Comparison of ENCODE assay signal across 8 cellular contexts in genomic region chr21:16535100-16535418, GRCh38.
DNase-seq lines count a peak whose midpoint lies in the region; ATAC-seq, FAIRE-seq and TF ChIP-seq lines count a peak whose summit lies in the region.

No MANE protein-coding gene starts in this region.

- no peaks in the 10 kb centered on the region for H3K27me3 ChIP-seq in right atrium auricular region
- no peaks in the 10 kb centered on the region for H3K27me3 ChIP-seq in stomach
- no peaks in the 10 kb centered on the region for H3K27me3 ChIP-seq in CD4-positive, alpha-beta T cell (ENCODE audit: control insufficient read depth, insufficient read depth, low read length)

- ATAC-seq in GM19452 (IDR thresholded peaks at IDR 0.05; ENCODE audit: unreplicated experiment): no peak
- no peak for ATAC-seq in CD4-positive, alpha-beta T cell (ENCODE audit: poor library complexity)

- POLR2A ChIA-PET in CD4-positive, alpha-beta T cell (lab: Charles Lee): no interaction called here

- WGBS in stomach, 5 donors: 26 to 59% (median 36%) methylated on average over 6 of the region's 6 CpGs

- H3K36me3 ChIP-seq in right atrium auricular region (no peaks in the 10 kb centered on the region), stomach (no peaks in the 10 kb centered on the region)

- H3K27ac ChIP-seq in right atrium auricular region: peak overlapping the region; percentile 82 to 90
- peak overlapping the region in 4 of 5 donors; percentile 45 to 84 (median 75) for H3K27ac ChIP-seq in stomach
- no peak overlapping the region for H3K27ac ChIP-seq in CD4-positive, alpha-beta T cell (ENCODE audit: low read depth, low read length)

- peak; percentile 60 for TF ChIP-seq POLR2A in H54 (IDR thresholded peaks at IDR 0.05; ENCODE audit: low read depth, low read length)
- TF ChIP-seq POLR2A in stomach (IDR thresholded peaks at IDR 0.05): no peak

- intact Hi-C loops in stomach (cut with DNase I; ENCODE audit: low total_unique reads): no loop called here
- intact Hi-C loops in CD4-positive, alpha-beta T cell (cut with DNase I, micrococcal nuclease): no loop called here

- H3K9me3 Mint-ChIP-seq in CD4-positive, alpha-beta T cell: peaks cover 1% of the 10 kb centered on the region

- peak; percentile 97 for FAIRE-seq in H54 (lab: Jason Lieb, UNC)

- H3K4me3 Mint-ChIP-seq in CD4-positive, alpha-beta T cell: no peak overlapping the region

- H3K4me1 Mint-ChIP-seq in CD4-positive, alpha-beta T cell (ENCODE audit: low read depth): no peaks in the 10 kb centered on the region

- no peak for TF ChIP-seq EP300 in stomach (IDR thresholded peaks at IDR 0.05)

- H3K36me3 Mint-ChIP-seq in CD4-positive, alpha-beta T cell (ENCODE audit: low read depth): peaks cover 3% of the 10 kb centered on the region

- H3K27ac Mint-ChIP-seq in CD4-positive, alpha-beta T cell: no peak overlapping the region

- H3K4me3 ChIP-seq in right atrium auricular region: peak overlapping the region; percentile 50 to 52
- peak overlapping the region; percentile 22 to 35 (median 31) for H3K4me3 ChIP-seq in stomach

- CTCF ChIA-PET in CD4-positive, alpha-beta T cell (lab: Charles Lee): no interaction called here

- TF ChIP-seq CTCF in right atrium auricular region (IDR thresholded peaks at IDR 0.05) (no peak), stomach (IDR thresholded peaks at IDR 0.05) (no peak)
- no peak for TF ChIP-seq CTCF in CD4-positive, alpha-beta T cell (IDR thresholded peaks at IDR 0.05)

- no peaks in the 10 kb centered on the region for H3K27me3 Mint-ChIP-seq in CD4-positive, alpha-beta T cell

- DNase-seq in H54 (ENCODE audit: insufficient read length, low spot score) (peak; percentile 40), anterior cingulate cortex (lab: John Stamatoyannopoulos, UW) (peak; percentile 7 to 88 (median 70)), right atrium auricular region (ENCODE audit: low spot score) (peak; percentile 92), stomach (peak; percentile 30)
- DNase-seq in effector CD8-positive, alpha-beta T cell (lab: John Stamatoyannopoulos, UW): no peak
- no peak for DNase-seq in stimulated activated CD4-positive, alpha-beta T cell treated with anti-CD3 and anti-CD28 coated beads, Interleukin-2, amount 100 ng/mL, for 24 hours
- DNase-seq in CD4-positive, alpha-beta T cell: no peak

- no peaks in the 10 kb centered on the region for H3K9me3 ChIP-seq in right atrium auricular region
- H3K9me3 ChIP-seq in stomach: no peaks in the 10 kb centered on the region
- no peaks in the 10 kb centered on the region for H3K9me3 ChIP-seq in CD4-positive, alpha-beta T cell (ENCODE audit: control insufficient read depth, low read length)

- H3K4me1 ChIP-seq in right atrium auricular region: peaks cover 0 to 27% of the 10 kb centered on the region in 2 donors
- H3K4me1 ChIP-seq in stomach: peaks cover 0 to 6% (median 3%) of the 10 kb centered on the region in 4 donors

Comparison
In these comparisons a context has a peak if more than half of its experiments do, and no peak if none do; other contexts are left out.
1. DNase-seq: peak in H54 (single experiment), anterior cingulate cortex (58 of 58), right atrium auricular region (single experiment) and stomach (single experiment); none in effector CD8-positive, alpha-beta T cell (single experiment), stimulated activated CD4-positive, alpha-beta T cell treated with anti-CD3 and anti-CD28 coated beads, Interleukin-2, amount 100 ng/mL, for 24 hours (0 of 2) and CD4-positive, alpha-beta T cell (0 of 10).